In the genomic region with DNA sequence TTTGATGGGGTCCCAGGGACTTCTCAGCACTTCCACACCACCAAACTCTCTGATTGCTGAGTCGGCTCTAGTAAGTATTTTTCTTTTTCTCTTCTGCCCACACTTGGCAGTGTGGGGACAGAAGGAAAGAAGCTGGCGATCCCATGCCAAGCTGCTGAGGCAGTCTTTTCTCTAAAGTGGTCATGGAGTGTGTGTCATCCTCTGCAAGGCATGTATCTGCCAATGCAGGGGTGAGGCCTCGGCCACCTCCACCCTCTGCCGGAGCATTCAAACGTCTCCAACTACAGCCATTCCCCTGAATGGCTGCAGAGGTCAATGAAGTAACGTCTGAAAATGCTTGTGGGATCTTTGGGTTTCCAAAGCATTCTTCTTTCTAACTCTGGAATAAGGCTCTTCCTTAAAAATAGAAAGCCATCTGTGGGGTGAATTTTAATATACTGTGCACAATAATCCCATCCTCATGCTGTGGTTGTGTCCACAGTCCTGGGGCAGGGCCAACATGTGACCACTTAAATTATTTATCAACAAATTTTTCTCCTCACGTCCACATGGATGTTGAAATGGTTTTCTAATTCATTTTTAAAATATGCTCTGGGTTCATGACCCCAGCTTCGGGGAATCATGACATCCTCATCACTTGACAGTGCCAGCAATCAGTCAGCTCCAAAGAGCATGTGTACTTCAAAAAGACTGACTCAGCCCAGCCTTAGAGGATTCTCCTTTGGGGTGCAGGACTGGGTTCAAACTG, we compare ENCODE assay signal across 13 cellular contexts.
DNase-seq lines count a peak whose midpoint lies in the region; ATAC-seq and TF ChIP-seq lines count a peak whose summit lies in the region.
"Had no signal": no experiment of that assay in that cellular context is flagged by ENCODE, and none has a peak within 500 bp of the region (broad histone marks: within the 10 kb centered on the region; RNA-seq: fewer than 3 reads in every experiment).

No MANE protein-coding gene starts in this region.

- DNase-seq in GM23338 (ENCODE audit: low spot score) (no peak), heart right ventricle (peak in 1 of 2 donors; percentile 55), NAMALWA (ENCODE audit: low spot score) (no peak), NCI-H2107 treated with DMSO at 0.1 percent for 48 hours (lab: John Stamatoyannopoulos, UW; ENCODE audit: unreplicated experiment) (no peak), BE2C (no peak)
- DNase-seq: NCI-H1048, stomach had no signal

- no peak overlapping the region for H3K4me3 Mint-ChIP-seq in GM23338
- no peak overlapping the region for H3K4me3 Mint-ChIP-seq in activated naive CD8-positive, alpha-beta T cell

- H3K4me3 ChIP-seq in GM23338 (no peak overlapping the region), heart right ventricle (no peak overlapping the region), skin epidermis (no peak overlapping the region), BE2C (ENCODE audit: low read depth, low read length) (no peak overlapping the region)
- H3K4me3 ChIP-seq: GM12878, SK-N-MC, stomach had no signal

- peaks cover 5% of the 10 kb centered on the region; the same call in 1 of the 3 replicates for H3K4me1 Mint-ChIP-seq in GM23338
- peaks cover 74% of the 10 kb centered on the region for H3K4me1 Mint-ChIP-seq in activated naive CD8-positive, alpha-beta T cell (ENCODE audit: low read depth)

- no peaks in the 10 kb centered on the region for H3K27me3 ChIP-seq in GM23338 (ENCODE audit: insufficient read depth)
- H3K27me3 ChIP-seq in heart right ventricle, result no peaks in the 10 kb centered on the region
- no peaks in the 10 kb centered on the region for H3K27me3 ChIP-seq in BE2C
- H3K27me3 ChIP-seq: stomach had no signal

- H2AFZ ChIP-seq in GM23338, result peak overlapping the region; percentile 47; the same call in 1 of the 2 replicates

- no peaks in the 10 kb centered on the region for H3K36me3 ChIP-seq in GM23338 (ENCODE audit: insufficient read depth)
- H3K36me3 ChIP-seq in heart right ventricle, result no peaks in the 10 kb centered on the region
- H3K36me3 ChIP-seq in BE2C, result no peaks in the 10 kb centered on the region
- H3K36me3 ChIP-seq: stomach had no signal

- WGBS in heart right ventricle, 2 donors, result 55 to 56% methylated on average over 8 of the region's 8 CpGs

- H3K27ac ChIP-seq in GM23338 (ENCODE audit: low read depth) (no peak overlapping the region), heart right ventricle (peak overlapping the region; percentile 32 to 83 (median 66)), skin epidermis (peak overlapping the region in 16 of 21 experiments; percentile 8 to 82 (median 54))
- H3K27ac ChIP-seq: SK-N-MC had no signal

- no peak overlapping the region for H3K4me2 ChIP-seq in GM23338

- H3K27ac Mint-ChIP-seq in GM23338, result no peak overlapping the region
- H3K27ac Mint-ChIP-seq in activated naive CD8-positive, alpha-beta T cell, result peak overlapping the region; percentile 56

- no peaks in the 10 kb centered on the region for H4K20me1 ChIP-seq in GM23338 (replicated peaks; ENCODE audit: insufficient read depth)

- H3K79me2 ChIP-seq in GM23338 (replicated peaks; ENCODE audit: insufficient read depth), result no peaks in the 10 kb centered on the region

- H3K4me1 ChIP-seq in GM23338 (ENCODE audit: insufficient read depth) (no peaks in the 10 kb centered on the region), heart right ventricle (peaks cover 4 to 62% (median 24%) of the 10 kb centered on the region in 9 donors), BE2C (no peaks in the 10 kb centered on the region)
- H3K4me1 ChIP-seq: stomach had no signal

- peaks cover 4% of the 10 kb centered on the region for H3K27me3 Mint-ChIP-seq in GM23338 (ENCODE audit: insufficient read depth, low read depth, poor library complexity)
- H3K27me3 Mint-ChIP-seq in activated naive CD8-positive, alpha-beta T cell, result no peaks in the 10 kb centered on the region

- H3K9me3 ChIP-seq in heart right ventricle (no peaks in the 10 kb centered on the region), BE2C (no peaks in the 10 kb centered on the region)
- H3K9me3 ChIP-seq: stomach had no signal

- no peak for ATAC-seq in GM23338
- ATAC-seq in heart right ventricle, result peak; percentile 46 to 77 (median 68)
- ATAC-seq in GM21381 (IDR thresholded peaks at IDR 0.05; ENCODE audit: unreplicated experiment), result no peak
- ATAC-seq: GM12878 had no signal

- peaks cover 5% of the 10 kb centered on the region; the same call in 2 of the 3 replicates for H3K9me3 Mint-ChIP-seq in GM23338
- no peaks in the 10 kb centered on the region for H3K9me3 Mint-ChIP-seq in activated naive CD8-positive, alpha-beta T cell (ENCODE audit: low read depth)
- H3K9me3 Mint-ChIP-seq: activated T-helper 2 cell treated with anti-CD3 and anti-CD28 coated beads, Interferon-gamma antibody, Interleukin-2, Interleukin-4, amounts not matched to agents 10 μg/mL and 5 μg/mL and 100 μg/mL, durations not matched to agents 14 hours and 24 hours and 36 hours had no signal

- intact Hi-C loops in heart right ventricle (cut with DNase I), result no loop called here

- no peaks in the 10 kb centered on the region for H3F3A ChIP-seq in GM23338 (replicated peaks; ENCODE audit: low read depth)

- TF ChIP-seq CTCF in GM23338 (conservative IDR thresholded peaks at IDR 0.05; ENCODE audit: low read depth in 2 of 2) (no peak), heart right ventricle (IDR thresholded peaks at IDR 0.05) (peak in 3 of 9 donors; percentile 32 to 48 (median 36)), BE2C (IDR thresholded peaks at IDR 0.05; ENCODE audit: low read depth, low read length) (no peak)

- H3K36me3 Mint-ChIP-seq in GM23338 (ENCODE audit: low read depth), result peaks cover 2% of the 10 kb centered on the region; the same call in 1 of the 3 replicates
- no peaks in the 10 kb centered on the region for H3K36me3 Mint-ChIP-seq in activated naive CD8-positive, alpha-beta T cell

- H3K9me2 ChIP-seq in GM23338 (ENCODE audit: insufficient read depth), result peaks cover 9% of the 10 kb centered on the region; the same call in 1 of the 2 replicates

TF ChIP-seq in GM23338, 12 proteins besides CTCF, POLR2A, EP300 and RAD21:
- TF ChIP-seq ZNF114 (CRISPR knock-in tag; IDR thresholded peaks at IDR 0.05), result no peak
- TF ChIP-seq JUNB (IDR thresholded peaks at IDR 0.05; ENCODE audit: unreplicated experiment), result no peak
- no peak for TF ChIP-seq STAT1 (IDR thresholded peaks at IDR 0.05; ENCODE audit: unreplicated experiment)

Comparison
In these comparisons a context has a peak if more than half of its experiments do, and no peak if none do; other contexts are left out.
1. ATAC-seq: peak in heart right ventricle (8 of 8); none in GM23338 (single experiment) and GM21381 (single experiment).